1 cellular context compared by ENCODE assay signal in the genomic region with DNA sequence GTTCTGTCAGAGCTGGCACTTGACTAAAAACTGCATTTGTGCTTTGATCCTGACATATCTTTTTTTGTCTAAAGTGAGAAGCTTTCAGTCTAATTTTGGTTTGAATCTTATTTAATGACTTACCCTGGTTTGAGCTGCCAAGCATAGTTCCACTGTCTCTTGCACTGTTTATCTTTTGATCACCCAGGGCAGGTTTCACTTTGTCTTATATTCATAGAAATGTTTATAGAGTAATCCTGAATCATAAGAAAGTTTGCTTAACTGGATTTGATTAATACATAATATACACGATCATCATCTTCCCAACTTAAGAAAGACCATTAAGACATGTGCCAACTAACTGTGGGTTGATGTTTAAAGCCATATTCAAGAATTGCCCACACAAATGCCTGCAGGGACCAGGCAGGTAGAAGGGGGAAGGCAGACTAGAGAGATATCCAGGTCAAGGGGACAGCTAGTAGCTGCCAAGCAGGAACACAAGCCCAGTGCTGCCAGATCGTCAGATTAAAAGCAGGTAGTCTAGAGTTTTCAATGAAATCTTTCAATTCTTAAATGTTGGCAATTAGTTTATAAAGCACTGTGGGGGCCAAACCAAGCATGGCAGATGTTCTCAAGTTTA.
TF ChIP-seq lines count a peak whose summit lies in the region.

No MANE protein-coding gene starts in this region.

TF ChIP-seq in IMR-90, 13 proteins besides CTCF, POLR2A, EP300 and RAD21:
- TF ChIP-seq BHLHE40 (IDR thresholded peaks at IDR 0.05; ENCODE audit: low read depth, low read length) (no peak), RFX5 (IDR thresholded peaks at IDR 0.05; ENCODE audit: low read depth, low read length) (no peak), CEBPB (IDR thresholded peaks at IDR 0.05; ENCODE audit: low read depth, low read length) (peak; percentile 40; the same call in 1 of the 2 replicates), MAFK (IDR thresholded peaks at IDR 0.05; ENCODE audit: low read depth, low read length) (no peak), CHD1 (IDR thresholded peaks at IDR 0.05; ENCODE audit: low read depth, low read length) (no peak), MAZ (IDR thresholded peaks at IDR 0.05; ENCODE audit: borderline replicate concordance, low read depth, low read length) (no peak), NFE2L2 (IDR thresholded peaks at IDR 0.05; ENCODE audit: low read depth, low read length) (no peak), MXI1 (IDR thresholded peaks at IDR 0.05; ENCODE audit: borderline replicate concordance, low read depth, low read length) (no peak), FOS (IDR thresholded peaks at IDR 0.05; ENCODE audit: low read depth, low read length) (no peak)
TF ChIP-seq in IMR-90: peak in this region for 1.
